In the genomic region with DNA sequence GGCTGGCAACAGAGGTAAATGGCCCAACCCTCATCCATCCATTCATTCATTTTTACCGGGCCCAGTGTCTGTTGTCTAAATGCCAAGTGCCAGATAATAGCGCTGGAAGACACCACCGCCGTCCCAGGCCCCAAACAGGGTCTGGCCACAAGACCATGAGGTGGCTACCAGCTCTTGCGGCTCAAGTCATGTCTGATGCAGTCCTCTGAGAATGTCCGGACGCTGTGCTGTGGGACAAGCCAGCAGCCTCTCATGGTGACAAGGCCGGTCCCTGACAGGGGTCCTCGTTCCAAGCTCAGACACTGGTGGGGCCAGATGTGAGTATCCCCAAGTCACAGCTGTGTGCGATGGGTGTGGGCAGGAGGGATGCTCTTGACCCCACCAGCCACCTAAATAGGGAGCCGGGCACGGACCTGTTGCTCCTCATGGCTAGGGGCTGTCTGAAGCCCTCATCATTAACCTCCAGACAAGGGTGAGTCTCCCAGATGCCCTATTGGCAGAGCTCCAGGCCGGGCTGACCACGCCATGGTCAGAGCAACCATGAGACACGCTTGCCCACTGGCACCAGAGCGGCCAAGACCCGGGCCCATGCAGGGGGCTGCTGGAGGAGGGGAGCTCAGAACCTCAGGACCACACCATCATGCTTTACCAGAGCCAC, we compare ENCODE assay signal across 24 cellular contexts. TPM values are rescaled to one million over a fixed set of nuclear protein-coding genes. Genes with fewer than 3 reads are reported as not detected.
DNase-seq lines count a peak whose midpoint lies in the region; ATAC-seq, FAIRE-seq and TF ChIP-seq lines count a peak whose summit lies in the region.
"Had no signal": no experiment of that assay in that cellular context is flagged by ENCODE, and none has a peak within 500 bp of the region (broad histone marks: within the 10 kb centered on the region; RNA-seq: fewer than 3 reads in every experiment).

No MANE protein-coding gene starts in this region.

- no peak overlapping the region for H2AFZ ChIP-seq in HepG2 (ENCODE audit: low read length)
- H2AFZ ChIP-seq: GM23338 had no signal

- H3K27me3 ChIP-seq in RWPE2 (ENCODE audit: insufficient read depth, poor library complexity, severe bottlenecking) (no peaks in the 10 kb centered on the region), HepG2 (ENCODE audit: control insufficient read depth in 1 of 2, insufficient read depth in 2 of 2, low read length in 2 of 2) (no peaks in the 10 kb centered on the region), spleen (replicated peaks in 1 of 7) (no peaks in the 10 kb centered on the region), prostate gland (replicated peaks; ENCODE audit: insufficient read depth) (no peaks in the 10 kb centered on the region)

- TF ChIP-seq EP300 in HepG2 (IDR thresholded peaks at IDR 0.05; ENCODE audit: low read depth in 2 of 2, low read length in 2 of 2) (no peak), HepG2 (CRISPR knock-in tag; IDR thresholded peaks at IDR 0.05; ENCODE audit: borderline replicate concordance) (no peak)

- in situ Hi-C loops in HepG2 (cut with HindIII; ENCODE audit: extremely low pct_ligation_motif_present, low pct_unique_long_range_greater_than_20kb): no loop called here

- H3K9me3 ChIP-seq in RWPE2 (ENCODE audit: severe bottlenecking) (no peaks in the 10 kb centered on the region), HepG2 (ENCODE audit: low read length) (no peaks in the 10 kb centered on the region), spleen (no peaks in the 10 kb centered on the region), prostate gland (no peaks in the 10 kb centered on the region)

- no peak for TF ChIP-seq RAD21 in HepG2 (CRISPR knock-in tag; IDR thresholded peaks at IDR 0.05)

- TF ChIP-seq POLR2A in HepG2 (IDR thresholded peaks at IDR 0.05; ENCODE audit: insufficient read depth in 1 of 2, low read depth in 2 of 2, low read length in 2 of 2): no peak
- TF ChIP-seq POLR2A in spleen (IDR thresholded peaks at IDR 0.05): no peak
- TF ChIP-seq POLR2A in prostate gland (IDR thresholded peaks at IDR 0.05): no peak

- H3K4me1 ChIP-seq in RWPE2 (ENCODE audit: insufficient read depth, poor library complexity, severe bottlenecking) (peaks cover 6% of the 10 kb centered on the region), HepG2 (ENCODE audit: insufficient read depth, low read length) (no peaks in the 10 kb centered on the region), spleen (peaks cover 3 to 77% (median 46%) of the 10 kb centered on the region in 6 donors), prostate gland (replicated peaks) (no peaks in the 10 kb centered on the region)

- no peak for ATAC-seq in Right ventricle myocardium inferior
- no peak for ATAC-seq in left ventricle myocardium superior
- no peak for ATAC-seq in RWPE2 (ENCODE audit: low read depth)
- no peak for ATAC-seq in HepG2
- ATAC-seq in HG03565 (IDR thresholded peaks at IDR 0.05; ENCODE audit: unreplicated experiment): no peak
- ATAC-seq: GM23338, PC-3 had no signal

- WGBS in HepG2 (ENCODE audit: low lambda C conversion rate): 86% methylated on average over 4 of the region's 17 CpGs
- WGBS in spleen, 5 donors: 88 to 95% (median 94%) methylated on average over 16 to 17 of the region's 17 CpGs
- WGBS in prostate gland: 88% methylated on average over 17 of the region's 17 CpGs

- H3K4me2 ChIP-seq in HepG2 (ENCODE audit: low read depth, low read length): no peak overlapping the region
- H3K4me2 ChIP-seq: GM23338 had no signal

- no peaks in the 10 kb centered on the region for H3K79me2 ChIP-seq in HepG2 (ENCODE audit: insufficient read depth, low read length)

- peaks cover 21% of the 10 kb centered on the region for H3K36me3 ChIP-seq in RWPE2 (ENCODE audit: low read depth)
- peaks cover 19 to 38% of the 10 kb centered on the region in 2 experiments for H3K36me3 ChIP-seq in HepG2 (replicated peaks in 1 of 2; ENCODE audit: control insufficient read depth in 1 of 2, insufficient read depth in 2 of 2, low read length in 2 of 2)
- peaks cover 0 to 90% (median 37%) of the 10 kb centered on the region in 6 donors for H3K36me3 ChIP-seq in spleen
- peaks cover 0 to 5% of the 10 kb centered on the region in 2 donors for H3K36me3 ChIP-seq in prostate gland

- DNase-seq in Right ventricle myocardium inferior (ENCODE audit: missing footprints) (peak; percentile 63), left ventricle myocardium superior (no peak), RWPE2 (ENCODE audit: low spot score) (peak; percentile 47), HepG2 (ENCODE audit: low spot score) (no peak), spleen (peak; percentile 71), germinal center (ENCODE audit: low spot score) (no peak), prostate gland (ENCODE audit: low spot score) (no peak)
- DNase-seq: CD4-positive, CD25-positive, alpha-beta regulatory T cell; DMS153; H9; HFFc6; Karpas-422; NCI-H1092; NCI-H1417 treated with DMSO at 0.1 percent for 48 hours; NCI-H187; NCI-H446; NCI-H524 treated with DMSO at 0.1 percent for 48 hours; NCI-H774; PC-3; SHP77 treated with DMSO at 0.1 percent for 48 hours had no signal

- no peak for TF ChIP-seq CTCF in RWPE2 (IDR thresholded peaks at IDR 0.05; ENCODE audit: poor library complexity, severe bottlenecking)
- no peak for TF ChIP-seq CTCF in HepG2 (CRISPR knock-in tag; IDR thresholded peaks at IDR 0.05)
- TF ChIP-seq CTCF in spleen (IDR thresholded peaks at IDR 0.05 in 8 of 11, conservative IDR thresholded peaks at IDR 0.05 in 3 of 11): no peak
- no peak for TF ChIP-seq CTCF in prostate gland (IDR thresholded peaks at IDR 0.05)

- FAIRE-seq in HepG2 (lab: Jason Lieb, UNC): no peak
- FAIRE-seq: GM18507 had no signal

- H3K27ac ChIP-seq in RWPE2 (ENCODE audit: poor library complexity, severe bottlenecking) (no peak overlapping the region), HepG2 (ENCODE audit: extremely low read length, insufficient read depth, low read length) (no peak overlapping the region), spleen (peak overlapping the region in 3 of 8 donors; percentile 49 to 57 (median 55)), prostate gland (no peak overlapping the region)
- H3K27ac ChIP-seq: 22Rv1 had no signal

- POLR2A ChIA-PET in HepG2 (lab: Yijun Ruan, JAX): no interaction called here

- CTCF ChIA-PET in HepG2 (lab: Yijun Ruan, JAX; ENCODE audit: low intra/inter-chr PET ratio, low total read pairs): no interaction called here

- intact Hi-C loops in Right ventricle myocardium inferior (cut with DNase I): no loop called here
- intact Hi-C loops in left ventricle myocardium superior (cut with micrococcal nuclease): no loop called here
- intact Hi-C loops in HepG2 (cut with micrococcal nuclease; ENCODE audit: unreplicated experiment): no loop called here
- intact Hi-C loops in spleen (cut with DNase I; ENCODE audit: low total_unique reads): no loop called here
- intact Hi-C loops in prostate gland (cut with DNase I): loop anchor here (5.0 kb wide), 1 partner anchor 196 kb away; no protein-coding TSS in a partner anchor

- no TSS peak for BruUV-seq in HepG2 (replicated peaks; lab: Mats Ljungman, UMichigan)

- no peak overlapping the region for H3K4me3 ChIP-seq in RWPE2 (ENCODE audit: severe bottlenecking)
- no peak overlapping the region for H3K4me3 ChIP-seq in HepG2 (replicated peaks in 1 of 3; ENCODE audit: insufficient read depth in 1 of 3, low read depth in 2 of 3, low read length in 3 of 3)
- H3K4me3 ChIP-seq in spleen: no peak overlapping the region
- no peak overlapping the region for H3K4me3 ChIP-seq in prostate gland
- H3K4me3 ChIP-seq: GM23338 had no signal

- H4K20me1 ChIP-seq in HepG2 (ENCODE audit: insufficient read depth, low read length): no peaks in the 10 kb centered on the region

- H3K9ac ChIP-seq in HepG2 (ENCODE audit: insufficient read depth, low read depth, low read length): no peak overlapping the region

TF ChIP-seq in HepG2, 621 proteins besides CTCF, POLR2A, EP300 and RAD21:
- no peak for TF ChIP-seq ZFP36L2 (CRISPR knock-in tag; IDR thresholded peaks at IDR 0.05)
- TF ChIP-seq RBM22 (optimal IDR thresholded peaks at IDR 0.05; ENCODE audit: low read length): peak; percentile 14

RNA-seq across cellular contexts. Expression of a gene that starts 58.4 kb away (rescaled TPM):
- 40.1 TPM for total RNA-seq in Right ventricle myocardium inferior
- 45.8 TPM for total RNA-seq in left ventricle myocardium superior
- total RNA-seq in HepG2 (2016; rRNA removed; fragmentation: Illumina TruSeq; extraction: Trizol): 11.6 and 12.2 TPM in 2 replicates
- 8.6 and 9.6 TPM in 2 replicates for total RNA-seq in HepG2 (2016; cell fraction: cytosol; rRNA removed; fragmentation: Illumina TruSeq; extraction: Trizol; ENCODE audit: low read depth)
- total RNA-seq in HepG2 (2016; cell fraction: insoluble cytoplasmic fraction; rRNA removed; fragmentation: Illumina TruSeq; extraction: Trizol): 9.5 and 12.5 TPM in 2 replicates
- total RNA-seq in HepG2 (2016; cell fraction: membrane; rRNA removed; fragmentation: Illumina TruSeq; extraction: Trizol): 12.7 and 15.3 TPM in 2 replicates
- total RNA-seq in HepG2 (2016; cell fraction: nucleus; rRNA removed; fragmentation: Illumina TruSeq; extraction: Trizol): 8.8 and 10.0 TPM in 2 replicates
- polyA plus RNA-seq in HepG2 (2011; rRNA removed): 11.7 and 12.7 TPM in 2 replicates
- polyA plus RNA-seq in HepG2 (2011; cell fraction: cytosol; rRNA removed): 7.4 and 11.8 TPM in 2 replicates
- 27.2 and 40.6 TPM in 2 replicates for polyA plus RNA-seq in HepG2 (2011; cell fraction: nucleus; rRNA removed)
- 11.3 and 13.5 TPM in 2 replicates for polyA plus RNA-seq in HepG2 (2012)
- polyA plus RNA-seq in HepG2 (2016; cell fraction: cytosol; fragmentation: Illumina TruSeq; extraction: Trizol; ENCODE audit: low read depth): 4.7 and 6.0 TPM in 2 replicates
- polyA plus RNA-seq in HepG2 (2016; cell fraction: insoluble cytoplasmic fraction; fragmentation: Illumina TruSeq; extraction: Trizol; ENCODE audit: low read depth): 21.6 and 27.3 TPM in 2 replicates
- 15.1 and 15.5 TPM in 2 replicates for polyA plus RNA-seq in HepG2 (2016; cell fraction: membrane; fragmentation: Illumina TruSeq; extraction: Trizol; ENCODE audit: low read depth)
- polyA plus RNA-seq in HepG2 (2016; cell fraction: nucleus; fragmentation: Illumina TruSeq; extraction: Trizol; ENCODE audit: insufficient read depth, low read depth): 29.9 and 38.7 TPM in 2 replicates
- 22.8 and 26.1 TPM in 2 replicates for polyA minus RNA-seq in HepG2 (2011; rRNA and poly(A)+ RNA removed; ENCODE audit: low replicate concordance)
- 20.7 and 22.7 TPM in 2 replicates for polyA minus RNA-seq in HepG2 (2011; cell fraction: cytosol; rRNA and poly(A)+ RNA removed)
- polyA minus RNA-seq in HepG2 (2011; cell fraction: nucleus; rRNA and poly(A)+ RNA removed): 5.4 and 5.6 TPM in 2 replicates
- 10 to 100 TPM; 18.9 to 57.2 (median 41.3) TPM for total RNA-seq in spleen
- polyA plus RNA-seq in spleen: 10 to 100 TPM; 10.1 to 20.6 (median 15.0) TPM
- 10 to 100 TPM; 39.9 to 41.4 TPM for total RNA-seq in prostate gland

Comparison
In these comparisons a context has a peak if more than half of its experiments do, and no peak if none do; other contexts are left out.
1. DNase-seq: peak in Right ventricle myocardium inferior (single experiment), RWPE2 (single experiment) and spleen (single experiment); none in left ventricle myocardium superior (single experiment), HepG2 (single experiment), germinal center (single experiment) and prostate gland (single experiment).